ENCODE assay signal across 12 cellular contexts in genomic region chr1:237677979-237678378, GRCh38.
DNase-seq lines count a peak whose midpoint lies in the region; ATAC-seq and TF ChIP-seq lines count a peak whose summit lies in the region.
"Had no signal": no experiment of that assay in that cellular context is flagged by ENCODE, and none has a peak within 500 bp of the region (broad histone marks: within the 10 kb centered on the region; RNA-seq: fewer than 3 reads in every experiment).

No MANE protein-coding gene starts in this region.

- H3K9me3 ChIP-seq in GM23248 (ENCODE audit: low read depth) (peaks cover 4% of the 10 kb centered on the region), SK-N-SH (no peaks in the 10 kb centered on the region)
- H3K9me3 ChIP-seq: colonic mucosa, MG63, mucosa of descending colon had no signal

- intact Hi-C loops in activated CD4-positive, alpha-beta T cell treated with anti-CD3 and anti-CD28 coated beads for 36 hours (cut with DNase I, micrococcal nuclease): no loop called here

- DNase-seq in GM23248: peak; percentile 31
- peak; percentile 21 for DNase-seq in SK-N-SH
- peak; percentile 50 for DNase-seq in inferior parietal cortex (ENCODE audit: extremely low spot score)
- no peak for DNase-seq in middle frontal gyrus (ENCODE audit: extremely low spot score, low spot score)
- no peak for DNase-seq in activated CD4-positive, alpha-beta T cell treated with anti-CD3 and anti-CD28 coated beads for 36 hours
- no peak for DNase-seq in T-helper 9 cell
- DNase-seq: activated B cell treated with CpG ODN at 0.5 μM for 24 hours, colonic mucosa, MG63 had no signal

- no peaks in the 10 kb centered on the region for H3K27me3 Mint-ChIP-seq in activated CD4-positive, alpha-beta T cell treated with anti-CD3 and anti-CD28 coated beads for 36 hours
- H3K27me3 Mint-ChIP-seq: activated B cell treated with CpG ODN at 0.5 μM for 24 hours had no signal

- H3K27me3 ChIP-seq in GM23248 (replicated peaks; ENCODE audit: insufficient read depth) (no peaks in the 10 kb centered on the region), SK-N-SH (ENCODE audit: insufficient read depth) (no peaks in the 10 kb centered on the region)
- H3K27me3 ChIP-seq: colonic mucosa, MG63 had no signal

- H3K9me3 Mint-ChIP-seq in activated CD4-positive, alpha-beta T cell treated with anti-CD3 and anti-CD28 coated beads for 36 hours (ENCODE audit: low read depth): no peaks in the 10 kb centered on the region

- no peaks in the 10 kb centered on the region for H4K20me1 ChIP-seq in GM23248 (ENCODE audit: insufficient read depth)
- H4K20me1 ChIP-seq in SK-N-SH (ENCODE audit: insufficient read depth): no peaks in the 10 kb centered on the region

- no peaks in the 10 kb centered on the region for H3K79me2 ChIP-seq in GM23248 (ENCODE audit: insufficient read depth)
- H3K79me2 ChIP-seq in SK-N-SH (ENCODE audit: insufficient read depth): no peaks in the 10 kb centered on the region

- CTCF ChIA-PET in SK-N-SH (lab: Yijun Ruan, JAX): interaction anchor here (0.7 to 2.5 kb wide), 16 partner anchors 8 to 186 kb away, joined by 3 to 25 read pairs (median 6); no protein-coding TSS in a partner anchor
- CTCF ChIA-PET in activated CD4-positive, alpha-beta T cell treated with anti-CD3 and anti-CD28 coated beads for 36 hours (lab: Charles Lee): interaction anchor here (1.0 kb wide), 1 partner anchor 14 kb away, joined by 3 read pairs; no protein-coding TSS in a partner anchor

- WGBS in GM23248 (ENCODE audit: low coverage in 1 of 2, low lambda C conversion rate in 2 of 2, missing lambda C conversion rate in 2 of 2), 2 experiments: 8 to 11% methylated on average over 3 of the region's 3 CpGs
- 6% methylated on average over 3 of the region's 3 CpGs for WGBS in SK-N-SH (ENCODE audit: low lambda C conversion rate)

- H3K9ac ChIP-seq in GM23248: no peak overlapping the region
- no peak overlapping the region for H3K9ac ChIP-seq in SK-N-SH

- peak; percentile 87 for TF ChIP-seq RAD21 in SK-N-SH (IDR thresholded peaks at IDR 0.05; ENCODE audit: low read length)

- H3K36me3 ChIP-seq in GM23248 (ENCODE audit: low read depth): no peaks in the 10 kb centered on the region
- H3K36me3 ChIP-seq in SK-N-SH (replicated peaks in 1 of 2; ENCODE audit: control insufficient read depth in 1 of 2, insufficient read depth in 2 of 2, low read length in 1 of 2): no peaks in the 10 kb centered on the region
- H3K36me3 ChIP-seq: colonic mucosa, MG63 had no signal

- H3K9me2 ChIP-seq in GM23248 (ENCODE audit: insufficient read depth) (no peaks in the 10 kb centered on the region), SK-N-SH (no peaks in the 10 kb centered on the region)

- H3K4me2 ChIP-seq in GM23248 (ENCODE audit: unreplicated experiment) (no peak overlapping the region), SK-N-SH (no peak overlapping the region)

- POLR2A ChIA-PET in SK-N-SH (lab: Yijun Ruan, JAX): no interaction called here
- POLR2A ChIA-PET in activated CD4-positive, alpha-beta T cell treated with anti-CD3 and anti-CD28 coated beads for 36 hours (lab: Charles Lee): no interaction called here

- H2AFZ ChIP-seq in GM23248 (no peak overlapping the region), SK-N-SH (ENCODE audit: low read depth) (no peak overlapping the region)

- no peaks in the 10 kb centered on the region for H3K4me1 Mint-ChIP-seq in activated CD4-positive, alpha-beta T cell treated with anti-CD3 and anti-CD28 coated beads for 36 hours
- H3K4me1 Mint-ChIP-seq: activated B cell treated with CpG ODN at 0.5 μM for 24 hours had no signal

- TF ChIP-seq CTCF in 22Rv1 (IDR thresholded peaks at IDR 0.05): peak; percentile 66
- peak; percentile 35 for TF ChIP-seq CTCF in SK-N-SH (IDR thresholded peaks at IDR 0.05)

- no peak for ATAC-seq in activated CD4-positive, alpha-beta T cell treated with anti-CD3 and anti-CD28 coated beads for 36 hours
- ATAC-seq in GM21737 (IDR thresholded peaks at IDR 0.05; ENCODE audit: unreplicated experiment): no peak
- ATAC-seq: mucosa of descending colon had no signal

- H3F3A ChIP-seq in GM23248 (ENCODE audit: insufficient read depth) (no peaks in the 10 kb centered on the region), SK-N-SH (replicated peaks; ENCODE audit: insufficient read depth) (no peaks in the 10 kb centered on the region)

- H3K4me1 ChIP-seq in GM23248 (ENCODE audit: insufficient read depth) (no peaks in the 10 kb centered on the region), SK-N-SH (ENCODE audit: control insufficient read depth in 1 of 2, insufficient read depth in 2 of 2, low read depth in 1 of 2, low read length in 1 of 2) (no peaks in the 10 kb centered on the region; a peak in 1 of 4 replicates)
- H3K4me1 ChIP-seq: colonic mucosa had no signal

- H3K4me3 ChIP-seq in GM23248: no peak overlapping the region
- peak overlapping the region in 1 of 2 experiments; percentile 12; a peak in 1 of 4 replicates for H3K4me3 ChIP-seq in SK-N-SH (ENCODE audit: low read depth in 2 of 2, low read length in 1 of 2)
- H3K4me3 ChIP-seq: colonic mucosa, MG63, mucosa of descending colon had no signal

- H3K27ac Mint-ChIP-seq in activated CD4-positive, alpha-beta T cell treated with anti-CD3 and anti-CD28 coated beads for 36 hours: no peak overlapping the region
- H3K27ac Mint-ChIP-seq: activated B cell treated with CpG ODN at 0.5 μM for 24 hours had no signal

- no peak overlapping the region for H3K4me3 Mint-ChIP-seq in activated CD4-positive, alpha-beta T cell treated with anti-CD3 and anti-CD28 coated beads for 36 hours
- H3K4me3 Mint-ChIP-seq: activated B cell treated with CpG ODN at 0.5 μM for 24 hours had no signal

- no peak for TF ChIP-seq EP300 in SK-N-SH (IDR thresholded peaks at IDR 0.05; ENCODE audit: borderline replicate concordance in 1 of 2, low read depth in 1 of 2, low read length in 1 of 2)

- H3K36me3 Mint-ChIP-seq in activated CD4-positive, alpha-beta T cell treated with anti-CD3 and anti-CD28 coated beads for 36 hours (ENCODE audit: low read depth): no peaks in the 10 kb centered on the region

- H3K27ac ChIP-seq in 22Rv1: no peak overlapping the region
- no peak overlapping the region for H3K27ac ChIP-seq in GM23248
- no peak overlapping the region for H3K27ac ChIP-seq in SK-N-SH (ENCODE audit: low read depth in 2 of 2, low read length in 1 of 2)
- H3K27ac ChIP-seq: colonic mucosa had no signal

- in situ Hi-C loops in GM23248 (cut with MboI): no loop called here

TF ChIP-seq in SK-N-SH, 30 proteins besides CTCF, POLR2A, EP300 and RAD21:
- TF ChIP-seq GATA2 (CRISPR knock-in tag; IDR thresholded peaks at IDR 0.05) (no peak), SMC3 (IDR thresholded peaks at IDR 0.05; ENCODE audit: low read depth, low read length) (peak; percentile 65)

Comparison
In these comparisons a context has a peak if more than half of its experiments do, and no peak if none do; other contexts are left out.
1. DNase-seq: peak in GM23248 (single experiment), SK-N-SH (single experiment) and inferior parietal cortex (single experiment); none in middle frontal gyrus (single experiment), activated CD4-positive, alpha-beta T cell treated with anti-CD3 and anti-CD28 coated beads for 36 hours (single experiment) and T-helper 9 cell (single experiment).